Comparison of ENCODE assay signal across 27 cellular contexts in genomic region chr4:188190461-188190860, GRCh38. TPM values are rescaled to one million over a fixed set of nuclear protein-coding genes. Genes with fewer than 3 reads are reported as not detected.
"Had no signal": no experiment of that assay in that cellular context is flagged by ENCODE, and none has a peak within 500 bp of the region (broad histone marks: within the 10 kb centered on the region; RNA-seq: fewer than 3 reads in every experiment).

No MANE protein-coding gene starts in this region.

- H3K4me3 ChIP-seq: breast epithelium had no signal

- H3K27ac Mint-ChIP-seq: activated B cell treated with CpG ODN at 0.5 μM for 24 hours; activated CD4-positive, alpha-beta T cell treated with anti-CD3 and anti-CD28 coated beads, Interleukin-2, amount 10 ng/mL, durations not matched to agents 24 days and 14 days; activated CD8-positive, alpha-beta memory T cell treated with anti-CD3 and anti-CD28 coated beads, Interleukin-2, amount 10 ng/mL, durations not matched to agents 7 days and 5 days; activated naive CD4-positive, alpha-beta T cell treated with anti-CD3 and anti-CD28 coated beads, Interleukin-2, amount 50 U/mL, for 24 hours; activated T-cell treated with anti-CD3 and anti-CD28 coated beads, Interleukin-2, amount 50 U/mL, for 24 hours; activated T-helper 1 cell treated with anti-CD3 and anti-CD28 coated beads, Interleukin-12 subunit alpha, Interleukin-12 subunit beta, Interleukin-2, Interleukin-4 antibody, amounts not matched to agents 30 ng/mL and 10 ng/mL and 1 ng/mL, durations not matched to agents 14 hours and 24 hours and 36 hours; T-helper 17 cell had no signal

- H3K36me3 Mint-ChIP-seq: activated CD8-positive, alpha-beta memory T cell treated with anti-CD3 and anti-CD28 coated beads, Interleukin-2, amount 10 ng/mL, durations not matched to agents 7 days and 5 days; activated naive CD4-positive, alpha-beta T cell treated with anti-CD3 and anti-CD28 coated beads, Interleukin-2, amount 50 U/mL, for 24 hours had no signal

- H3K4me3 Mint-ChIP-seq: activated B cell treated with CpG ODN at 0.5 μM for 24 hours; activated CD4-positive, alpha-beta T cell treated with anti-CD3 and anti-CD28 coated beads, Interleukin-2, amount 10 ng/mL, durations not matched to agents 24 days and 14 days; activated CD8-positive, alpha-beta memory T cell treated with anti-CD3 and anti-CD28 coated beads, Interleukin-2, amount 10 ng/mL, durations not matched to agents 7 days and 5 days; activated naive CD4-positive, alpha-beta T cell treated with anti-CD3 and anti-CD28 coated beads, Interleukin-2, amount 50 U/mL, for 24 hours; activated T-cell treated with anti-CD3 and anti-CD28 coated beads, Interleukin-2, amount 50 U/mL, for 24 hours; activated T-helper 1 cell treated with anti-CD3 and anti-CD28 coated beads, Interleukin-12 subunit alpha, Interleukin-12 subunit beta, Interleukin-2, Interleukin-4 antibody, amounts not matched to agents 30 ng/mL and 10 ng/mL and 1 ng/mL, durations not matched to agents 14 hours and 24 hours and 36 hours; T-helper 17 cell had no signal

- DNase-seq: activated B cell treated with CpG ODN at 0.5 μM for 24 hours; activated CD4-positive, alpha-beta T cell treated with anti-CD3 and anti-CD28 coated beads for 1 hour; activated CD4-positive, alpha-beta T cell treated with anti-CD3 and anti-CD28 coated beads, Interleukin-2, amount 10 ng/mL, durations not matched to agents 24 days and 14 days; activated CD4-positive, alpha-beta T cell treated with anti-CD3 and anti-CD28 coated beads, Interleukin-2, amount 50 U/mL, for 48 hours; activated CD8-positive, alpha-beta memory T cell treated with anti-CD3 and anti-CD28 coated beads, Interleukin-2, amount 10 ng/mL, durations not matched to agents 7 days and 5 days; activated effector memory CD4-positive, alpha-beta T cell treated with Interleukin-2 at 50 U/mL for 16 hours; activated naive CD4-positive, alpha-beta T cell; activated T-cell treated with anti-CD3 and anti-CD28 coated beads, Interleukin-2, amount 50 U/mL, for 24 hours; aorta; caudate nucleus; NCI-H1048; NCI-H1417; NCI-H1930; NCI-H2171; NCI-H2227 treated with DMSO at 0.1 percent for 48 hours; NCI-H446 treated with DMSO at 0.1 percent for 48 hours; NCI-H526; NCI-H774; SIG-M5; T-helper 17 cell; T-helper 9 cell had no signal

- H3K9me3 Mint-ChIP-seq: activated B cell treated with CpG ODN at 0.5 μM for 24 hours; activated CD4-positive, alpha-beta T cell treated with anti-CD3 and anti-CD28 coated beads, Interleukin-2, amount 10 ng/mL, durations not matched to agents 24 days and 14 days; activated naive CD4-positive, alpha-beta T cell treated with anti-CD3 and anti-CD28 coated beads, Interleukin-2, amount 50 U/mL, for 24 hours; activated T-helper 1 cell treated with anti-CD3 and anti-CD28 coated beads, Interleukin-12 subunit alpha, Interleukin-12 subunit beta, Interleukin-2, Interleukin-4 antibody, amounts not matched to agents 30 ng/mL and 10 ng/mL and 1 ng/mL, durations not matched to agents 14 hours and 24 hours and 36 hours had no signal

- H3K27me3 Mint-ChIP-seq: activated B cell treated with CpG ODN at 0.5 μM for 24 hours; activated CD4-positive, alpha-beta T cell treated with anti-CD3 and anti-CD28 coated beads, Interleukin-2, amount 10 ng/mL, durations not matched to agents 24 days and 14 days; activated CD8-positive, alpha-beta memory T cell treated with anti-CD3 and anti-CD28 coated beads, Interleukin-2, amount 10 ng/mL, durations not matched to agents 7 days and 5 days; activated naive CD4-positive, alpha-beta T cell treated with anti-CD3 and anti-CD28 coated beads, Interleukin-2, amount 50 U/mL, for 24 hours; activated T-cell treated with anti-CD3 and anti-CD28 coated beads, Interleukin-2, amount 50 U/mL, for 24 hours; T-helper 17 cell had no signal

- H3K4me1 Mint-ChIP-seq: activated B cell treated with CpG ODN at 0.5 μM for 24 hours; activated CD4-positive, alpha-beta T cell treated with anti-CD3 and anti-CD28 coated beads, Interleukin-2, amount 10 ng/mL, durations not matched to agents 24 days and 14 days; activated CD8-positive, alpha-beta memory T cell treated with anti-CD3 and anti-CD28 coated beads, Interleukin-2, amount 10 ng/mL, durations not matched to agents 7 days and 5 days; activated naive CD4-positive, alpha-beta T cell treated with anti-CD3 and anti-CD28 coated beads, Interleukin-2, amount 50 U/mL, for 24 hours; T-helper 17 cell had no signal

RNA-seq across cellular contexts. Expression of gene TRIML1, which starts 51.2 kb away (rescaled TPM):
- total RNA-seq: activated B cell treated with CpG ODN at 0.5 μM for 24 hours; activated CD4-positive, alpha-beta T cell treated with anti-CD3 and anti-CD28 coated beads, Interleukin-2, amount 10 ng/mL, durations not matched to agents 24 days and 14 days; activated CD8-positive, alpha-beta memory T cell treated with anti-CD3 and anti-CD28 coated beads, Interleukin-2, amount 10 ng/mL, durations not matched to agents 7 days and 5 days; activated T-helper 1 cell treated with anti-CD3 and anti-CD28 coated beads, Interleukin-12 subunit alpha, Interleukin-12 subunit beta, Interleukin-2, Interleukin-4 antibody, amounts not matched to agents 30 ng/mL and 10 ng/mL and 1 ng/mL, durations not matched to agents 14 hours and 24 hours and 36 hours; aorta; breast epithelium; cerebellum; OCI-LY7; RPMI7951; T-helper 17 cell had no signal
